In genomic region chr1:153643100-153643499, GRCh38 we compare ENCODE assay signal across 17 cellular contexts. TPM values are rescaled to one million over a fixed set of nuclear protein-coding genes. Genes with fewer than 3 reads are reported as not detected.
DNase-seq lines count a peak whose midpoint lies in the region; ATAC-seq and TF ChIP-seq lines count a peak whose summit lies in the region.
"Had no signal": no experiment of that assay in that cellular context is flagged by ENCODE, and none has a peak within 500 bp of the region (broad histone marks: within the 10 kb centered on the region; RNA-seq: fewer than 3 reads in every experiment).

No MANE protein-coding gene starts in this region.

- H3K27ac ChIP-seq in gastrocnemius medialis: peak overlapping the region; percentile 95 to 100 (median 100)
- H3K27ac ChIP-seq: vagina had no signal

- TF ChIP-seq CTCF in gastrocnemius medialis (IDR thresholded peaks at IDR 0.05 in 4 of 5, conservative IDR thresholded peaks at IDR 0.05 in 1 of 5): no peak

- no peaks in the 10 kb centered on the region for H3K27me3 Mint-ChIP-seq in central memory CD8-positive, alpha-beta T cell
- H3K27me3 Mint-ChIP-seq: dendritic cell treated with granulocyte-macrophage colony-stimulating factor and Interleukin-4, amounts not matched to agents 40 ng/mL and 50 ng/mL, for 4 days had no signal

- H3K36me3 ChIP-seq in gastrocnemius medialis: peaks cover 0 to 75% of the 10 kb centered on the region in 2 donors

- H3K27ac Mint-ChIP-seq in central memory CD8-positive, alpha-beta T cell (ENCODE audit: low read depth): peak overlapping the region; percentile 6
- H3K27ac Mint-ChIP-seq: dendritic cell treated with granulocyte-macrophage colony-stimulating factor and Interleukin-4, amounts not matched to agents 40 ng/mL and 50 ng/mL, for 4 days; H9 had no signal

- H3K36me3 Mint-ChIP-seq in central memory CD8-positive, alpha-beta T cell (ENCODE audit: insufficient read depth): peaks cover 81% of the 10 kb centered on the region

- H3K4me1 ChIP-seq in gastrocnemius medialis: peaks cover 66 to 80% of the 10 kb centered on the region in 2 donors

- DNase-seq in activated effector memory CD4-positive, alpha-beta T cell treated with anti-CD3 and anti-CD28 coated beads, Interleukin-2, amount 50 U/mL, for 16 hours: peak; percentile 61
- no peak for DNase-seq in activated effector memory CD4-positive, alpha-beta T cell treated with Interleukin-2 at 50 U/mL for 16 hours
- no peak for DNase-seq in central memory CD8-positive, alpha-beta T cell (ENCODE audit: low spot score in 2 of 2)
- DNase-seq in gastrocnemius medialis (no peak), GM19238 (ENCODE audit: insufficient read length, low spot score) (no peak)
- DNase-seq: activated CD4-positive, alpha-beta T cell treated with anti-CD3 and anti-CD28 coated beads, Interleukin-2, amount 50 U/mL, for 48 hours; DMS79 treated with DMSO at 0.1 percent for 48 hours; erythroblast; H9; NCI-H146; NCI-H2227 treated with DMSO at 0.1 percent for 48 hours; NK-92 treated with Interleukin-12 subunit alpha and Interleukin-12 subunit beta, amount 100 ng/mL, for 24 hours; stimulated activated naive CD8-positive, alpha-beta T cell treated with anti-CD3 and anti-CD28 coated beads, Interleukin-15, Interleukin-2, amounts not matched to agents 100 U/mL and 50 U/mL, for 24 hours had no signal

- no peaks in the 10 kb centered on the region for H3K27me3 ChIP-seq in gastrocnemius medialis
- H3K27me3 ChIP-seq: vagina had no signal

- peaks cover 64% of the 10 kb centered on the region for H3K4me1 Mint-ChIP-seq in central memory CD8-positive, alpha-beta T cell

- H3K9me3 Mint-ChIP-seq in central memory CD8-positive, alpha-beta T cell: no peaks in the 10 kb centered on the region
- H3K9me3 Mint-ChIP-seq: dendritic cell treated with granulocyte-macrophage colony-stimulating factor and Interleukin-4, amounts not matched to agents 40 ng/mL and 50 ng/mL, for 4 days; H9 had no signal

- in situ Hi-C loops in gastrocnemius medialis (cut with MboI; ENCODE audit: low sequenced_read_pairs in 4 of 4): no loop called here

- H3K4me3 ChIP-seq in gastrocnemius medialis: no peak overlapping the region
- H3K4me3 ChIP-seq: vagina had no signal

- intact Hi-C loops in gastrocnemius medialis (cut with DNase I; ENCODE audit: low total_unique reads): no loop called here

- H3K4me3 Mint-ChIP-seq in central memory CD8-positive, alpha-beta T cell: no peak overlapping the region
- H3K4me3 Mint-ChIP-seq: dendritic cell treated with granulocyte-macrophage colony-stimulating factor and Interleukin-4, amounts not matched to agents 40 ng/mL and 50 ng/mL, for 4 days; H9 had no signal

- no peaks in the 10 kb centered on the region for H3K9me3 ChIP-seq in gastrocnemius medialis
- H3K9me3 ChIP-seq: vagina had no signal

- TF ChIP-seq POLR2A in gastrocnemius medialis (IDR thresholded peaks at IDR 0.05): no peak

- no peak for ATAC-seq in central memory CD8-positive, alpha-beta T cell (replicated peaks; ENCODE audit: extremely low read depth, poor library complexity, severe bottlenecking)
- ATAC-seq in gastrocnemius medialis: no peak
- ATAC-seq in HG03196 (IDR thresholded peaks at IDR 0.05; ENCODE audit: unreplicated experiment): no peak
- ATAC-seq: stimulated activated naive CD8-positive, alpha-beta T cell treated with anti-CD3 and anti-CD28 coated beads, Interleukin-15, Interleukin-2, amounts not matched to agents 100 U/mL and 50 U/mL, for 24 hours had no signal

RNA-seq across cellular contexts. Expression of gene CHTOP, which starts 9.2 kb away (rescaled TPM):
- total RNA-seq in gastrocnemius medialis: 10 to 100 TPM; 49.5 to 73.4 (median 59.1) TPM

RNA-seq across cellular contexts. Expression of gene S100A1, which starts 14.9 kb away (rescaled TPM):
- 100 to 1,000 TPM; 390 to 932 (median 616) TPM for total RNA-seq in gastrocnemius medialis
- total RNA-seq: H9, pulmonary artery endothelial cell, vagina had no signal

RNA-seq across cellular contexts. Expression of gene SNAPIN, which starts 15.4 kb away (rescaled TPM):
- 100 to 1,000 TPM in 1 of 4 donors, 10 to 100 TPM in 3; 64.0 to 127 (median 90.0) TPM for total RNA-seq in gastrocnemius medialis

RNA-seq across cellular contexts. Expression of gene S100A13, which starts 15.8 kb away (rescaled TPM):
- 100 to 1,000 TPM; 113 to 237 (median 159) TPM for total RNA-seq in gastrocnemius medialis

RNA-seq across cellular contexts. Expression of gene S100A14, which starts 27.0 kb away (rescaled TPM):
- 1 to 10 TPM in 1 of 4 donors, not detected in 3; 1.8 TPM for total RNA-seq in gastrocnemius medialis
